23 cellular contexts compared by ENCODE assay signal in genomic region chr2:31312898-31313297, GRCh38.
DNase-seq lines count a peak whose midpoint lies in the region; ATAC-seq, FAIRE-seq and TF ChIP-seq lines count a peak whose summit lies in the region.
"Had no signal": no experiment of that assay in that cellular context is flagged by ENCODE, and none has a peak within 500 bp of the region (broad histone marks: within the 10 kb centered on the region; RNA-seq: fewer than 3 reads in every experiment).

No MANE protein-coding gene starts in this region.

- CTCF ChIA-PET in PC-3 (lab: Charles Lee): no interaction called here

- no peak overlapping the region for H2BK12ac ChIP-seq in mesenchymal stem cell (ENCODE audit: low read length in 2 of 2)

- TF ChIP-seq CTCF in bronchial epithelial cell (IDR thresholded peaks at IDR 0.05; ENCODE audit: insufficient read depth, low read length, severe bottlenecking): no peak
- no peak for TF ChIP-seq CTCF in GM13977 (IDR thresholded peaks at IDR 0.05; ENCODE audit: extremely low read depth, insufficient read depth, missing control alignments)
- no peak for TF ChIP-seq CTCF in PC-3 (conservative IDR thresholded peaks at IDR 0.05; ENCODE audit: low read depth, low read length)

- no peaks in the 10 kb centered on the region for H3F3A ChIP-seq in PC-3 (ENCODE audit: low read length, unreplicated experiment)

- H3K4me2 ChIP-seq in BLaER1 treated with 17β-estradiol and CSF1 and Interleukin-3, amounts not matched to agents 10 nM and 100 nM: peak overlapping the region; percentile 28 to 95 (median 89); a peak in 20 of 22 replicates
- H3K4me2 ChIP-seq in mesenchymal stem cell (ENCODE audit: low read length, poor library complexity, severe bottlenecking) (no peak overlapping the region), PC-3 (ENCODE audit: low read length) (no peak overlapping the region)

- H3K4me1 ChIP-seq in BLaER1 treated with 17β-estradiol and CSF1 and Interleukin-3, amounts not matched to agents 10 nM and 100 nM: peaks cover 47 to 64% (median 56%) of the 10 kb centered on the region in 10 experiments
- no peaks in the 10 kb centered on the region for H3K4me1 ChIP-seq in mesenchymal stem cell (ENCODE audit: control insufficient read depth, insufficient read depth, low read depth, low read length)
- H3K4me1 ChIP-seq in PC-3 (ENCODE audit: insufficient read depth, low read length): no peaks in the 10 kb centered on the region
- H3K4me1 ChIP-seq: HAP-1, psoas muscle had no signal

- no peaks in the 10 kb centered on the region for H4K20me1 ChIP-seq in BLaER1 treated with 17β-estradiol and CSF1 and Interleukin-3, amounts not matched to agents 10 nM and 100 nM
- H4K20me1 ChIP-seq in PC-3 (ENCODE audit: low read length): no peaks in the 10 kb centered on the region

- peak overlapping the region; percentile 82 for H4K8ac ChIP-seq in mesenchymal stem cell (ENCODE audit: low read length)

- no peaks in the 10 kb centered on the region for H3K36me3 ChIP-seq in BLaER1 treated with 17β-estradiol and CSF1 and Interleukin-3, amounts not matched to agents 10 nM and 100 nM
- H3K36me3 ChIP-seq in bronchial epithelial cell (ENCODE audit: control insufficient read depth, insufficient read depth, low read length) (no peaks in the 10 kb centered on the region), mesenchymal stem cell (ENCODE audit: control insufficient read depth in 1 of 2, insufficient read depth in 2 of 2, low read depth in 1 of 2, low read length in 2 of 2) (no peaks in the 10 kb centered on the region), PC-3 (ENCODE audit: low read depth, low read length) (no peaks in the 10 kb centered on the region)
- H3K36me3 ChIP-seq: HAP-1, spleen had no signal

- peak; percentile 70 for FAIRE-seq in bronchial epithelial cell (lab: Jason Lieb, UNC)
- FAIRE-seq: G401.6 had no signal

- H4K91ac ChIP-seq in mesenchymal stem cell (ENCODE audit: low read length): no peak overlapping the region

- H3K9me3 ChIP-seq in BLaER1 treated with 17β-estradiol and CSF1 and Interleukin-3, amounts not matched to agents 10 nM and 100 nM (replicated peaks in 1 of 11): peaks cover 12 to 37% (median 30%) of the 10 kb centered on the region in 11 experiments; a peak in 20 of 22 replicates
- H3K9me3 ChIP-seq in mesenchymal stem cell (ENCODE audit: control insufficient read depth, low read length) (peaks cover 11% of the 10 kb centered on the region), PC-3 (ENCODE audit: low read length) (no peaks in the 10 kb centered on the region)
- H3K9me3 ChIP-seq: HAP-1, mucosa of descending colon, psoas muscle had no signal

- H3K4me3 ChIP-seq in BLaER1 treated with 17β-estradiol and CSF1 and Interleukin-3, amounts not matched to agents 10 nM and 100 nM: no peak overlapping the region
- no peak overlapping the region for H3K4me3 ChIP-seq in bronchial epithelial cell (ENCODE audit: low read depth, low read length)
- H3K4me3 ChIP-seq in mesenchymal stem cell (ENCODE audit: insufficient read depth in 1 of 2, low read depth in 1 of 2, low read length in 2 of 2): no peak overlapping the region
- no peak overlapping the region for H3K4me3 ChIP-seq in PC-3 (ENCODE audit: low read length)
- H3K4me3 ChIP-seq: HAP-1, mucosa of descending colon, psoas muscle, spleen had no signal

- ATAC-seq in PC-3: no peak
- ATAC-seq: activated naive CD8-positive, alpha-beta T cell treated with anti-CD3 and anti-CD28 coated beads, Interleukin-2, amount 50 U/mL, for 24 hours; mucosa of descending colon; psoas muscle had no signal

- H3K27me3 ChIP-seq in BLaER1 treated with 17β-estradiol and CSF1 and Interleukin-3, amounts not matched to agents 10 nM and 100 nM: no peaks in the 10 kb centered on the region
- H3K27me3 ChIP-seq in bronchial epithelial cell (ENCODE audit: control insufficient read depth, insufficient read depth, low read length) (no peaks in the 10 kb centered on the region), mesenchymal stem cell (ENCODE audit: control insufficient read depth in 1 of 2, insufficient read depth in 1 of 2, low read length in 2 of 2) (no peaks in the 10 kb centered on the region), PC-3 (ENCODE audit: low read length) (no peaks in the 10 kb centered on the region)
- H3K27me3 ChIP-seq: spleen had no signal

- H3K4ac ChIP-seq in mesenchymal stem cell (ENCODE audit: low read depth in 1 of 2, low read length in 2 of 2): no peak overlapping the region

- H3K79me1 ChIP-seq in mesenchymal stem cell (replicated peaks; ENCODE audit: low read length, poor library complexity, severe bottlenecking): no peaks in the 10 kb centered on the region

- POLR2A ChIA-PET in PC-3 (lab: Charles Lee; ENCODE audit: unreplicated experiment): interaction anchor here (0.6 kb wide), 1 partner anchor 367 kb away, joined by 3 read pairs; no protein-coding TSS in a partner anchor

- no peaks in the 10 kb centered on the region for H3K79me2 ChIP-seq in PC-3 (ENCODE audit: low read length)

- no peak overlapping the region for H3K27ac ChIP-seq in BLaER1 treated with 17β-estradiol and CSF1 and Interleukin-3, amounts not matched to agents 10 nM and 100 nM
- H3K27ac ChIP-seq in mesenchymal stem cell (ENCODE audit: low read length, poor library complexity, severe bottlenecking): no peak overlapping the region
- no peak overlapping the region for H3K27ac ChIP-seq in PC-3 (ENCODE audit: low read length)
- H3K27ac ChIP-seq: psoas muscle, spleen had no signal

- no TSS peak for BruUV-seq in PC-3 (replicated peaks; lab: Mats Ljungman, UMichigan)

- no peak overlapping the region for H2BK120ac ChIP-seq in mesenchymal stem cell (ENCODE audit: low read depth, low read length)

- H3K9me2 ChIP-seq in PC-3 (replicated peaks; ENCODE audit: low read length): no peaks in the 10 kb centered on the region

- peak overlapping the region in 1 of 2 experiments; percentile 67 for H3K18ac ChIP-seq in mesenchymal stem cell (ENCODE audit: low read depth in 1 of 2, low read length in 2 of 2)

- peak; percentile 32 for DNase-seq in LHCN-M2 (ENCODE audit: low read depth)
- DNase-seq in bronchial epithelial cell (ENCODE audit: low read depth): peak; percentile 67
- DNase-seq in mesenchymal stem cell: peak; percentile 50
- DNase-seq in NCI-H1092 treated with DMSO at 0.1 percent for 48 hours (lab: John Stamatoyannopoulos, UW): no peak
- DNase-seq in GM13977 (ENCODE audit: low spot score): no peak
- DNase-seq in PC-3: no peak
- DNase-seq: activated naive CD8-positive, alpha-beta T cell treated with anti-CD3 and anti-CD28 coated beads, Interleukin-2, amount 50 U/mL, for 24 hours; AML-193; caudate nucleus; COR-L47; head of caudate nucleus; mucosa of descending colon; NCI-H1436 treated with DMSO at 0.1 percent for 48 hours; NCI-H2171 treated with DMSO at 0.1 percent for 48 hours; NCI-H69; OCI-M1; psoas muscle; spleen; stimulated activated CD8-positive, alpha-beta memory T cell treated with anti-CD3 and anti-CD28 coated beads, Interleukin-4, amount 100 ng/mL, for 48 hours; substantia nigra had no signal

- H2AK5ac ChIP-seq in mesenchymal stem cell (ENCODE audit: low read length, severe bottlenecking): no peak overlapping the region

- H2BK5ac ChIP-seq in mesenchymal stem cell (ENCODE audit: low read depth, low read length, poor library complexity, severe bottlenecking): no peak overlapping the region

- no peak overlapping the region for H2AFZ ChIP-seq in mesenchymal stem cell (ENCODE audit: low read depth, low read length)
- H2AFZ ChIP-seq in PC-3 (ENCODE audit: low read length): no peak overlapping the region

- no peak overlapping the region for H3K23ac ChIP-seq in mesenchymal stem cell (ENCODE audit: low read length in 2 of 2)

- 95% methylated on average over 2 of the region's 3 CpGs for WGBS in mesenchymal stem cell

- H2BK15ac ChIP-seq in mesenchymal stem cell (ENCODE audit: low read depth, poor library complexity, severe bottlenecking): no peak overlapping the region

- H3K14ac ChIP-seq in mesenchymal stem cell (ENCODE audit: low read length in 2 of 2): no peak overlapping the region

- no peak overlapping the region for H3K9ac ChIP-seq in BLaER1 treated with 17β-estradiol and CSF1 and Interleukin-3, amounts not matched to agents 10 nM and 100 nM
- no peak overlapping the region for H3K9ac ChIP-seq in mesenchymal stem cell (ENCODE audit: low read length)
- no peak overlapping the region for H3K9ac ChIP-seq in PC-3 (ENCODE audit: low read length)

- in situ Hi-C loops in GM13977 (cut with MboI; ENCODE audit: low pct_unique_long_range_greater_than_20kb, low sequenced_read_pairs, unreplicated experiment): no loop called here

- intact Hi-C loops in PC-3 (cut with micrococcal nuclease): no loop called here

Comparison
In these comparisons a context has a peak if more than half of its experiments do, and no peak if none do; other contexts are left out.
1. H3K4me2 ChIP-seq: peak in BLaER1 treated with 17β-estradiol and CSF1 and Interleukin-3, amounts not matched to agents 10 nM and 100 nM (11 of 11); none in mesenchymal stem cell (single experiment) and PC-3 (single experiment).
2. DNase-seq: peak in LHCN-M2 (single experiment), bronchial epithelial cell (single experiment) and mesenchymal stem cell (single experiment); none in NCI-H1092 treated with DMSO at 0.1 percent for 48 hours (single experiment), GM13977 (single experiment) and PC-3 (single experiment).